ENCODE assay signal across 8 cellular contexts in the genomic region with DNA sequence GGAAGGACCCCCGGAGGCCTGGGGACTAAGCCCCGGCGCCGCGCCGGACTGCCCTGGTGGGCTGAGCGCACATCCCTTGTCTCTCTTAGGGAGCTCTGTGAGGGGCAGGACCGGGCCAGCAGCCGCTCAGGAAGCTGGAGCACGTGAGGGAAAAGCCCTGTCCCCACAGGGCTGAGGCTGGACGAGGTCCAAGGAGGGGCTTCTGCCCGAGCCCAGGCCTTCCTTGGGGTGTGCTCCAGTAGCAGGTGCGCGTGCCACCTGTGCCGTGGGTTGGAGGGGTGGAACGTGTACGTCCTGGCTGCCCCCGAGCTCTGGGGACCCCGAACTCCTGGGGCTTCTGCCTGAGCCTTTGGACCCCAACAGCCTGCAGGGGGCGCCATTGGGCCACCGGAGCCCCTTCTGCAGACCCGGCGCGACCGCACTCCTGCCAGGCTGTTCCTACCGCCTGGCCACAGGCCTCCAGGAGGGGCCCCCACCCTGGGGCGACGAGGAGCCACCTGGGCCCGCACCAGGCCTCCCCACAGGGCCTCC. TPM values are rescaled to one million over a fixed set of nuclear protein-coding genes. Genes with fewer than 3 reads are reported as not detected.
A peak's percentile ranks its signal among the peaks of the same experiment; 100 is the strongest.
DNase-seq lines count a peak whose midpoint lies in the region; ATAC-seq and TF ChIP-seq lines count a peak whose summit lies in the region.

No MANE protein-coding gene starts in this region.

- no peaks in the 10 kb centered on the region for H3K27me3 Mint-ChIP-seq in activated T-helper 2 cell treated with anti-CD3 and anti-CD28 coated beads, Interferon-gamma antibody, Interleukin-2, Interleukin-4, amounts not matched to agents 10 μg/mL and 5 μg/mL and 100 μg/mL, durations not matched to agents 14 hours and 24 hours and 36 hours (ENCODE audit: low read depth)

- H3K27ac ChIP-seq in KMS-11 (no peak overlapping the region), parathyroid adenoma (no peak overlapping the region), upper lobe of right lung (no peak overlapping the region)

- H3K27me3 ChIP-seq in KMS-11 (ENCODE audit: insufficient read depth, low read depth) (no peaks in the 10 kb centered on the region), parathyroid adenoma (ENCODE audit: control insufficient read depth, insufficient read depth, low read length) (no peaks in the 10 kb centered on the region), upper lobe of right lung (no peaks in the 10 kb centered on the region)

- no peaks in the 10 kb centered on the region for H3K9me3 Mint-ChIP-seq in activated T-helper 2 cell treated with anti-CD3 and anti-CD28 coated beads, Interferon-gamma antibody, Interleukin-2, Interleukin-4, amounts not matched to agents 10 μg/mL and 5 μg/mL and 100 μg/mL, durations not matched to agents 14 hours and 24 hours and 36 hours

- H3K4me3 Mint-ChIP-seq in activated T-helper 2 cell treated with anti-CD3 and anti-CD28 coated beads, Interferon-gamma antibody, Interleukin-2, Interleukin-4, amounts not matched to agents 10 μg/mL and 5 μg/mL and 100 μg/mL, durations not matched to agents 14 hours and 24 hours and 36 hours (ENCODE audit: low read depth), result no peak overlapping the region

- H3K4me3 ChIP-seq in KMS-11 (IDR thresholded peaks at IDR 0.05; ENCODE audit: insufficient read depth, low read depth, low read length) (no peak overlapping the region), parathyroid adenoma (ENCODE audit: low read depth, low read length) (no peak overlapping the region), upper lobe of right lung (no peak overlapping the region)

- no peaks in the 10 kb centered on the region for H3K4me1 Mint-ChIP-seq in activated T-helper 2 cell treated with anti-CD3 and anti-CD28 coated beads, Interferon-gamma antibody, Interleukin-2, Interleukin-4, amounts not matched to agents 10 μg/mL and 5 μg/mL and 100 μg/mL, durations not matched to agents 14 hours and 24 hours and 36 hours (ENCODE audit: low read depth)

- H4K20me1 ChIP-seq in KMS-11 (ENCODE audit: insufficient read depth), result no peaks in the 10 kb centered on the region

- H3K4me1 ChIP-seq in KMS-11 (ENCODE audit: low read depth, poor library complexity, severe bottlenecking) (no peaks in the 10 kb centered on the region), parathyroid adenoma (no peaks in the 10 kb centered on the region), upper lobe of right lung (peaks cover 19% of the 10 kb centered on the region)

- H3K79me2 ChIP-seq in KMS-11 (ENCODE audit: insufficient read depth, low read depth) (no peaks in the 10 kb centered on the region), parathyroid adenoma (no peaks in the 10 kb centered on the region)

- H3K36me3 ChIP-seq in KMS-11 (ENCODE audit: insufficient read depth) (no peaks in the 10 kb centered on the region), parathyroid adenoma (ENCODE audit: control insufficient read depth, insufficient read depth, low read length) (no peaks in the 10 kb centered on the region), upper lobe of right lung (no peaks in the 10 kb centered on the region)

- H3K4me2 ChIP-seq in KMS-11, result peak overlapping the region; percentile 33
- no peak overlapping the region for H3K4me2 ChIP-seq in parathyroid adenoma (ENCODE audit: low read length)

- peaks cover 16% of the 10 kb centered on the region for H3K36me3 Mint-ChIP-seq in activated T-helper 2 cell treated with anti-CD3 and anti-CD28 coated beads, Interferon-gamma antibody, Interleukin-2, Interleukin-4, amounts not matched to agents 10 μg/mL and 5 μg/mL and 100 μg/mL, durations not matched to agents 14 hours and 24 hours and 36 hours (ENCODE audit: low read depth)

- TF ChIP-seq CTCF in KMS-11 (conservative IDR thresholded peaks at IDR 0.05; ENCODE audit: low read depth, low read length) (peak; percentile 63), parathyroid adenoma (IDR thresholded peaks at IDR 0.05) (peak; percentile 55), upper lobe of right lung (IDR thresholded peaks at IDR 0.05) (peak; percentile 85)

- H3K27ac Mint-ChIP-seq in activated T-helper 2 cell treated with anti-CD3 and anti-CD28 coated beads, Interferon-gamma antibody, Interleukin-2, Interleukin-4, amounts not matched to agents 10 μg/mL and 5 μg/mL and 100 μg/mL, durations not matched to agents 14 hours and 24 hours and 36 hours, result no peak overlapping the region

- ATAC-seq in upper lobe of right lung (peak; percentile 64), GM18519 (IDR thresholded peaks at IDR 0.05; ENCODE audit: low FRiP score, unreplicated experiment) (no peak)

- DNase-seq in Daoy (ENCODE audit: low read depth) (peak; percentile 83), SHP77 treated with DMSO at 0.1 percent for 48 hours (lab: John Stamatoyannopoulos, UW) (peak; percentile 0), foreskin melanocyte (peak; percentile 28), upper lobe of right lung (peak; percentile 89)
- DNase-seq in activated T-helper 2 cell treated with anti-CD3 and anti-CD28 coated beads, Interferon-gamma antibody, Interleukin-2, Interleukin-4, amounts not matched to agents 10 μg/mL and 5 μg/mL and 100 μg/mL, durations not matched to agents 14 hours and 24 hours and 36 hours (ENCODE audit: low spot score), result peak; percentile 73

- H2AFZ ChIP-seq in KMS-11 (ENCODE audit: low read depth) (0 out of 2 replicates have a peak overlapping the region, but pooled peaks have one; percentile 18), parathyroid adenoma (no peak overlapping the region)

- H3K9ac ChIP-seq in KMS-11, result no peak overlapping the region
- H3K9ac ChIP-seq in parathyroid adenoma, result no peak overlapping the region

- intact Hi-C loops in activated T-helper 2 cell treated with anti-CD3 and anti-CD28 coated beads, Interferon-gamma antibody, Interleukin-2, Interleukin-4, amounts not matched to agents 10 μg/mL and 5 μg/mL and 100 μg/mL, durations not matched to agents 14 hours and 24 hours and 36 hours (cut with micrococcal nuclease), result loop anchor here (1.0 kb wide), 1 partner anchor 62 kb away; no protein-coding TSS in a partner anchor
- intact Hi-C loops in upper lobe of right lung (cut with DNase I), result loop anchor here (5.0 to 10.0 kb wide), 2 partner anchors 59 to 146 kb away; no protein-coding TSS in a partner anchor

- H3K9me3 ChIP-seq in parathyroid adenoma (ENCODE audit: control insufficient read depth, low read length), result no peaks in the 10 kb centered on the region
- no peaks in the 10 kb centered on the region for H3K9me3 ChIP-seq in upper lobe of right lung

RNA-seq across cellular contexts. Expression of gene TACC3, which starts 27.2 kb away (rescaled TPM):
- total RNA-seq in Daoy (2014; rRNA removed; shearing (Covaris generic)), result 24.5 and 34.9 TPM in 2 replicates
- total RNA-seq in activated T-helper 2 cell treated with anti-CD3 and anti-CD28 coated beads, Interferon-gamma antibody, Interleukin-2, Interleukin-4, amounts not matched to agents 10 μg/mL and 5 μg/mL and 100 μg/mL, durations not matched to agents 14 hours and 24 hours and 36 hours, result 137 and 141 TPM in 2 replicates
- 13.3 TPM for total RNA-seq in upper lobe of right lung

RNA-seq across cellular contexts. Expression of gene TMEM129, which starts 27.4 kb away (rescaled TPM):
- total RNA-seq in Daoy (2014; rRNA removed; shearing (Covaris generic)), result 19.9 and 20.6 TPM in 2 replicates
- 23.5 and 27.1 TPM in 2 replicates for total RNA-seq in activated T-helper 2 cell treated with anti-CD3 and anti-CD28 coated beads, Interferon-gamma antibody, Interleukin-2, Interleukin-4, amounts not matched to agents 10 μg/mL and 5 μg/mL and 100 μg/mL, durations not matched to agents 14 hours and 24 hours and 36 hours
- 33.2 TPM for total RNA-seq in upper lobe of right lung

RNA-seq across cellular contexts. Expression of gene SLBP, which starts 36.4 kb away (rescaled TPM):
- 126 and 156 TPM in 2 replicates for total RNA-seq in Daoy (2014; rRNA removed; shearing (Covaris generic))
- 125 and 127 TPM in 2 replicates for total RNA-seq in activated T-helper 2 cell treated with anti-CD3 and anti-CD28 coated beads, Interferon-gamma antibody, Interleukin-2, Interleukin-4, amounts not matched to agents 10 μg/mL and 5 μg/mL and 100 μg/mL, durations not matched to agents 14 hours and 24 hours and 36 hours
- total RNA-seq in upper lobe of right lung, result 32.8 TPM

RNA-seq across cellular contexts. Expression of gene FGFR3, which starts 44.6 kb away (rescaled TPM):
- total RNA-seq in Daoy (2014; rRNA removed; shearing (Covaris generic)), result 0.46 and 1.0 TPM in 2 replicates
- 0.67 and 0.80 TPM in 2 replicates for total RNA-seq in activated T-helper 2 cell treated with anti-CD3 and anti-CD28 coated beads, Interferon-gamma antibody, Interleukin-2, Interleukin-4, amounts not matched to agents 10 μg/mL and 5 μg/mL and 100 μg/mL, durations not matched to agents 14 hours and 24 hours and 36 hours
- total RNA-seq in upper lobe of right lung, result 32.1 TPM

Comparison
In these comparisons a context has a peak if more than half of its experiments do, and no peak if none do; other contexts are left out.
1. DNase-seq: peak in every context shown above with its lines; median percentile 89 in upper lobe of right lung; 83 in Daoy; 73 in activated T-helper 2 cell treated with anti-CD3 and anti-CD28 coated beads, Interferon-gamma antibody, Interleukin-2, Interleukin-4, amounts not matched to agents 10 μg/mL and 5 μg/mL and 100 μg/mL, durations not matched to agents 14 hours and 24 hours and 36 hours; 28 in foreskin melanocyte; 0 in SHP77 treated with DMSO at 0.1 percent for 48 hours.